In the genomic region with DNA sequence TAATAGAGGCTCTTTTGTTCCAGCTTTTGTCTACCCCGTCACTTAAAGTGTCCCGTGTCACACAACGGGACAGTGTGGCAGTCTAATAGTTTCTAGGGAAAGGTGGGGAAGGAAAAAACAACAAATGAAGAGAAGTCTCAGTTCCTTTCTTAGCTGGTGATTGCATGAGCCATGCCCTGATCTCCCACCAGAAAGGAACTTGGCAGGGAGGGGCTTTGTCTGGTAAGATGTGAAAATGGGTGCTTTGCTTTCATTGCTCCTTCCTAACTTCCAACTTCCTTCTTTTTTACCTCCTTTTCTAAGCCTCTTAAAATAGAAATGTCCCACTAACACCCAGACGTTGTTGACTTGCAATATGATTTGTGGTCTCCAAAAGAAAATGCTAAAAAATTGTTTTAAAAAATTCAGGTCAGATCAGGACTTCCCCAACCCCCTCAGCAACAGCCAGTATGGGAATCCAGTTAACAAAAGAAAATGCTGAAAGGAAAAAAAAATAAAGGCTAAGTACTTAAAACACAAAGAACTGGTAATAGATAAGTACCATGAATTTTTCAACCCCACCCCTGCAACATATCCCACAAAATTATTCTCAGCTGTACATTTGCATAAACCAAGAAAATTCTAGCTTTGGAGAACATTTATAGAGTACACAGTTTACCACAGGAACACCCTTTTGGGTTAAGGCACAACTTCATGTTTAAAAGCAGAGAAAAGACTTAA, we compare ENCODE assay signal across 10 cellular contexts.
DNase-seq lines count a peak whose midpoint lies in the region; ATAC-seq, FAIRE-seq and TF ChIP-seq lines count a peak whose summit lies in the region.
"Had no signal": no experiment of that assay in that cellular context is flagged by ENCODE, and none has a peak within 500 bp of the region (broad histone marks: within the 10 kb centered on the region; RNA-seq: fewer than 3 reads in every experiment).

No MANE protein-coding gene starts in this region.

- H3K27me3 ChIP-seq in OCI-LY3 (ENCODE audit: low read depth, low read length) (no peaks in the 10 kb centered on the region), WERI-Rb-1 (ENCODE audit: insufficient read depth, low read depth, severe bottlenecking) (no peaks in the 10 kb centered on the region)

- no peaks in the 10 kb centered on the region for H3K9me3 Mint-ChIP-seq in dendritic cell treated with granulocyte-macrophage colony-stimulating factor and Interleukin-4, amounts not matched to agents 40 ng/mL and 50 ng/mL, for 4 days

- no peak for ATAC-seq in HG02870 (IDR thresholded peaks at IDR 0.05; ENCODE audit: unreplicated experiment)

- peaks cover 31% of the 10 kb centered on the region for H3K79me2 ChIP-seq in OCI-LY3 (ENCODE audit: low read length)

- no peak overlapping the region for H2AFZ ChIP-seq in OCI-LY3 (ENCODE audit: low read depth, low read length)

- H3K36me3 Mint-ChIP-seq in dendritic cell treated with granulocyte-macrophage colony-stimulating factor and Interleukin-4, amounts not matched to agents 40 ng/mL and 50 ng/mL, for 4 days (ENCODE audit: low read depth): peaks cover 24% of the 10 kb centered on the region

- peaks cover 47% of the 10 kb centered on the region for H3K4me1 Mint-ChIP-seq in dendritic cell treated with granulocyte-macrophage colony-stimulating factor and Interleukin-4, amounts not matched to agents 40 ng/mL and 50 ng/mL, for 4 days (ENCODE audit: low read depth)

- peaks cover 85% of the 10 kb centered on the region for H3K4me1 ChIP-seq in OCI-LY3 (ENCODE audit: low read length)

- TF ChIP-seq CTCF in OCI-LY3 (IDR thresholded peaks at IDR 0.05; ENCODE audit: low read depth, low read length) (no peak), WERI-Rb-1 (IDR thresholded peaks at IDR 0.05; ENCODE audit: low read depth, low read length) (no peak)

- peak overlapping the region; percentile 82 for H3K27ac Mint-ChIP-seq in dendritic cell treated with granulocyte-macrophage colony-stimulating factor and Interleukin-4, amounts not matched to agents 40 ng/mL and 50 ng/mL, for 4 days

- H3K36me3 ChIP-seq in OCI-LY3 (replicated peaks; ENCODE audit: low read depth, low read length): peaks cover 49% of the 10 kb centered on the region
- no peaks in the 10 kb centered on the region for H3K36me3 ChIP-seq in WERI-Rb-1

- peak; percentile 65 for FAIRE-seq in GM19239 (lab: Jason Lieb, UNC)

- no peaks in the 10 kb centered on the region for H3K27me3 Mint-ChIP-seq in dendritic cell treated with granulocyte-macrophage colony-stimulating factor and Interleukin-4, amounts not matched to agents 40 ng/mL and 50 ng/mL, for 4 days

- H3K4me3 ChIP-seq in OCI-LY3 (ENCODE audit: low read length): peak overlapping the region; percentile 50; the same call in 1 of the 2 replicates
- no peak overlapping the region for H3K4me3 ChIP-seq in skin epidermis
- H3K4me3 ChIP-seq in WERI-Rb-1 (ENCODE audit: low read depth, low read length): no peak overlapping the region

- H3K9me3 ChIP-seq in OCI-LY3 (ENCODE audit: insufficient read depth, low read length) (no peaks in the 10 kb centered on the region), WERI-Rb-1 (ENCODE audit: severe bottlenecking) (no peaks in the 10 kb centered on the region)

- peak overlapping the region; percentile 94 for H3K27ac ChIP-seq in OCI-LY3 (ENCODE audit: low read length)
- peak overlapping the region in 13 of 21 experiments; percentile 16 to 85 (median 48) for H3K27ac ChIP-seq in skin epidermis
- no peak overlapping the region for H3K27ac ChIP-seq in WERI-Rb-1

- intact Hi-C loops in dendritic cell treated with granulocyte-macrophage colony-stimulating factor and Interleukin-4, amounts not matched to agents 40 ng/mL and 50 ng/mL, for 4 days (cut with micrococcal nuclease): loop anchor here (1.0 kb wide), 1 partner anchor 7 kb away; no protein-coding TSS in a partner anchor

- peak overlapping the region; percentile 58 for H3K4me3 Mint-ChIP-seq in dendritic cell treated with granulocyte-macrophage colony-stimulating factor and Interleukin-4, amounts not matched to agents 40 ng/mL and 50 ng/mL, for 4 days

- no peaks in the 10 kb centered on the region for H4K20me1 ChIP-seq in OCI-LY3 (ENCODE audit: insufficient read depth, low read length)

- no peak for DNase-seq in GM19239 (ENCODE audit: insufficient read length, low spot score)
- DNase-seq in WERI-Rb-1: no peak
- DNase-seq in NCI-H128 (lab: John Stamatoyannopoulos, UW; ENCODE audit: unreplicated experiment): no peak
- DNase-seq in erythroblast (lab: John Stamatoyannopoulos, UW): no peak
- DNase-seq: NCI-H2081, occipital lobe had no signal

- peak overlapping the region; percentile 71 for H3K9ac ChIP-seq in OCI-LY3 (ENCODE audit: low read length)

- TF ChIP-seq POLR2A in erythroblast (IDR thresholded peaks at IDR 0.05; ENCODE audit: low read length): no peak

- H3K4me2 ChIP-seq in OCI-LY3 (ENCODE audit: low read length): peak overlapping the region; percentile 74
